ENCODE assay signal across 8 cellular contexts in the genomic region with DNA sequence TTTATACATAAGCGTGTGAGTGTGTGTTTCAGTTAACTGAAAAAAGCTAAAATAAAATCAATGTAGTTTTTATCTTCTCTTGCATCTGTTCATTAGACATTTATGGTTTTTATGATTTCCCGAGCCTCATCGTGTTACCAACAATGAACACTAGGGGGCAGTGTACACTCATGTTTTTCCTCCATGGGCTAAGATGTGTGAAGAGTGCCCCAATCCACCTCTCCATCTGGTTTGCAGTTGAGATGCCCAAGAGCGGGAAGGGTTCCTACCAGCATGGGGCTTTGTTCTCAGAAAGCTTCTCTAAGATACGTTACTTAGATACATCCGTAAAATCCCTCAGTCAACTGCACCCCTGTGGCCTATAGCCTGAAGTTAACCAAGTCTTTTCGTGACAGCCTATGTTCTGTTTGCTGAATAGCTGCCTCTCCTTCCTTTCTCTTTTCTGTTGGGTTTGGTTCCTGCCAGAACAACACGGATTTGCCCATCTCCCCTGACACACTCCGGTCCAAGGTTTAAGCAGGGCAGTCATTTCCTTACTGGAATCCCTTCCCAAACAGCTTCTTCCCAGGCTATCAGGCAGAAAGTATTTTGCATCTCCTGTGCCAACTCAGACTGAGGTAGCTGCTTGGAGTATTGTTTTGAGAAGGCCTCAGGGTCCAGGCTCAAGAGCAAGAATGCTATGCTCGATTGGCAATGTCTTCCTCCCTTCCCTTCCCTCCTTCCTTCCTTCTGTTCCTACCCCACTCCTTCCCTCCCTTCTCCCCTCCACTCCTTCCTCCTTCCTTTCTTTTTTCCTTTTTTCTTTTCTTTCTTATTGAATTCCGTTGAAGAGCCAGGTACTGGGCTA. TPM values are rescaled to one million over a fixed set of nuclear protein-coding genes. Genes with fewer than 3 reads are reported as not detected.
DNase-seq lines count a peak whose midpoint lies in the region; ATAC-seq, FAIRE-seq and TF ChIP-seq lines count a peak whose summit lies in the region.

No MANE protein-coding gene starts in this region.

- peaks cover 15% of the 10 kb centered on the region for H3K27me3 Mint-ChIP-seq in CD4-positive, CD25-positive, alpha-beta regulatory T cell
- H3K27me3 Mint-ChIP-seq in osteocyte (ENCODE audit: unreplicated experiment): peaks cover 3% of the 10 kb centered on the region

- peak; percentile 21 to 64 (median 50) for DNase-seq in CD4-positive, CD25-positive, alpha-beta regulatory T cell
- DNase-seq in GM19239 (ENCODE audit: insufficient read length, low spot score): peak; percentile 30
- peak; percentile 4 for DNase-seq in NCI-H524 treated with DMSO at 0.1 percent for 48 hours (lab: John Stamatoyannopoulos, UW)
- DNase-seq in activated T-cell treated with anti-CD3 and anti-CD28 coated beads for 48 hours (ENCODE audit: low read depth): peak; percentile 15
- DNase-seq in fibroblast of the conjunctiva (ENCODE audit: low read depth): peak; percentile 49
- no peak for DNase-seq in osteocyte (ENCODE audit: extremely low spot score, unreplicated experiment)

- peak overlapping the region in 1 of 3 donors; percentile 15 for H3K27ac Mint-ChIP-seq in CD4-positive, CD25-positive, alpha-beta regulatory T cell
- H3K27ac Mint-ChIP-seq in osteocyte (ENCODE audit: unreplicated experiment): no peak overlapping the region

- H3K4me3 ChIP-seq in CD4-positive, CD25-positive, alpha-beta regulatory T cell (ENCODE audit: low read depth, low read length): no peak overlapping the region

- H3K9me3 ChIP-seq in CD4-positive, CD25-positive, alpha-beta regulatory T cell (ENCODE audit: control insufficient read depth in 2 of 2, low read length in 2 of 2): no peaks in the 10 kb centered on the region

- H3K27ac ChIP-seq in CD4-positive, CD25-positive, alpha-beta regulatory T cell (ENCODE audit: insufficient read depth, low read length, poor library complexity, severe bottlenecking): no peak overlapping the region

- no peaks in the 10 kb centered on the region for H3K36me3 Mint-ChIP-seq in CD4-positive, CD25-positive, alpha-beta regulatory T cell
- H3K36me3 Mint-ChIP-seq in osteocyte (ENCODE audit: unreplicated experiment): no peaks in the 10 kb centered on the region

- no peak overlapping the region for H3K4me3 Mint-ChIP-seq in CD4-positive, CD25-positive, alpha-beta regulatory T cell
- H3K4me3 Mint-ChIP-seq in osteocyte (ENCODE audit: unreplicated experiment): no peak overlapping the region

- peaks cover 1% of the 10 kb centered on the region for H3K27me3 ChIP-seq in CD4-positive, CD25-positive, alpha-beta regulatory T cell (ENCODE audit: control insufficient read depth, insufficient read depth, low read length)

- H3K4me1 Mint-ChIP-seq in CD4-positive, CD25-positive, alpha-beta regulatory T cell: peaks cover 6 to 12% (median 10%) of the 10 kb centered on the region in 4 donors
- no peaks in the 10 kb centered on the region for H3K4me1 Mint-ChIP-seq in osteocyte (ENCODE audit: unreplicated experiment)

- no peaks in the 10 kb centered on the region for H3K36me3 ChIP-seq in CD4-positive, CD25-positive, alpha-beta regulatory T cell (ENCODE audit: control insufficient read depth, insufficient read depth, low read length)

- ATAC-seq in CD4-positive, CD25-positive, alpha-beta regulatory T cell (ENCODE audit: low read depth in 2 of 2): peak in 1 of 2 donors; percentile 72
- ATAC-seq in GM21526 (IDR thresholded peaks at IDR 0.05; ENCODE audit: low FRiP score, unreplicated experiment) (no peak), GM21717 (IDR thresholded peaks at IDR 0.05; ENCODE audit: unreplicated experiment) (no peak)

- H3K9me3 Mint-ChIP-seq in CD4-positive, CD25-positive, alpha-beta regulatory T cell: peaks cover 0 to 5% (median 3%) of the 10 kb centered on the region in 7 donors
- no peaks in the 10 kb centered on the region for H3K9me3 Mint-ChIP-seq in osteocyte (ENCODE audit: unreplicated experiment)

- peak; percentile 77 for TF ChIP-seq CTCF in osteocyte (IDR thresholded peaks at IDR 0.05)

- no peaks in the 10 kb centered on the region for H3K4me1 ChIP-seq in CD4-positive, CD25-positive, alpha-beta regulatory T cell (ENCODE audit: control insufficient read depth, insufficient read depth, low read length, poor library complexity, severe bottlenecking)

- peak; percentile 94 for FAIRE-seq in GM19239 (lab: Jason Lieb, UNC)

RNA-seq across cellular contexts. Expression of gene ELAC2, which starts 12.9 kb away (rescaled TPM):
- 62.5 TPM for total RNA-seq in CD4-positive, CD25-positive, alpha-beta regulatory T cell
- 10 to 100 TPM; 47.3 to 53.3 (median 48.9) TPM for polyA plus RNA-seq in CD4-positive, CD25-positive, alpha-beta regulatory T cell
- 49.5 and 51.8 TPM in 2 replicates for total RNA-seq in osteocyte
